Comparison of ENCODE assay signal across 8 cellular contexts in genomic region chr4:1337376-1337831, GRCh38. TPM values are rescaled to one million over a fixed set of nuclear protein-coding genes. Genes with fewer than 3 reads are reported as not detected.
A peak's percentile ranks its signal among the peaks of the same experiment; 100 is the strongest.
DNase-seq lines count a peak whose midpoint lies in the region; ATAC-seq and TF ChIP-seq lines count a peak whose summit lies in the region.

No MANE protein-coding gene starts in this region.

- no peak for TF ChIP-seq CTCF in type B pancreatic cell (conservative IDR thresholded peaks at IDR 0.05)

- H3K9me3 Mint-ChIP-seq in activated naive CD4-positive, alpha-beta T cell treated with anti-CD3 and anti-CD28 coated beads, Interleukin-2, amount 10 ng/mL, durations not matched to agents 7 days and 5 days = no peaks in the 10 kb centered on the region
- peaks cover 9% of the 10 kb centered on the region for H3K9me3 Mint-ChIP-seq in natural killer cell treated with Interleukin-12 subunit alpha and Interleukin-12 subunit beta and Interleukin-15 and Interleukin-18, amount 100 ng/mL, for 72 hours
- H3K9me3 Mint-ChIP-seq in type B pancreatic cell = no peaks in the 10 kb centered on the region

- CTCF ChIA-PET in activated naive CD4-positive, alpha-beta T cell treated with anti-CD3 and anti-CD28 coated beads, Interleukin-2, amount 10 ng/mL, durations not matched to agents 7 days and 5 days (lab: Charles Lee) = no interaction called here

- no peaks in the 10 kb centered on the region for H3K27me3 Mint-ChIP-seq in activated naive CD4-positive, alpha-beta T cell treated with anti-CD3 and anti-CD28 coated beads, Interleukin-2, amount 10 ng/mL, durations not matched to agents 7 days and 5 days
- H3K27me3 Mint-ChIP-seq in natural killer cell treated with Interleukin-12 subunit alpha and Interleukin-12 subunit beta and Interleukin-15 and Interleukin-18, amount 100 ng/mL, for 72 hours = no peaks in the 10 kb centered on the region
- H3K27me3 Mint-ChIP-seq in type B pancreatic cell = no peaks in the 10 kb centered on the region

- no peak overlapping the region for H3K4me3 Mint-ChIP-seq in activated naive CD4-positive, alpha-beta T cell treated with anti-CD3 and anti-CD28 coated beads, Interleukin-2, amount 10 ng/mL, durations not matched to agents 7 days and 5 days
- H3K4me3 Mint-ChIP-seq in natural killer cell treated with Interleukin-12 subunit alpha and Interleukin-12 subunit beta and Interleukin-15 and Interleukin-18, amount 100 ng/mL, for 72 hours = peak overlapping the region; percentile 39
- peak overlapping the region; percentile 28 for H3K4me3 Mint-ChIP-seq in type B pancreatic cell

- H3K4me1 Mint-ChIP-seq in activated naive CD4-positive, alpha-beta T cell treated with anti-CD3 and anti-CD28 coated beads, Interleukin-2, amount 10 ng/mL, durations not matched to agents 7 days and 5 days = peaks cover 19% of the 10 kb centered on the region
- peaks cover 19 to 26% of the 10 kb centered on the region in 2 donors for H3K4me1 Mint-ChIP-seq in natural killer cell treated with Interleukin-12 subunit alpha and Interleukin-12 subunit beta and Interleukin-15 and Interleukin-18, amount 100 ng/mL, for 72 hours (ENCODE audit: low read depth in 2 of 2)
- H3K4me1 Mint-ChIP-seq in type B pancreatic cell (ENCODE audit: unreplicated experiment) = no peaks in the 10 kb centered on the region

- DNase-seq in activated gamma-delta T cell treated with Interleukin-2 at 50 U/mL for 16 hours (peak; percentile 14), activated gamma-delta T cell (lab: John Stamatoyannopoulos, UW) (no peak), type B pancreatic cell (ENCODE audit: extremely low spot score, unreplicated experiment) (no peak), NCI-H345 treated with DMSO at 0.1 percent for 48 hours (lab: John Stamatoyannopoulos, UW; ENCODE audit: unreplicated experiment) (no peak), NCI-H1092 treated with DMSO at 0.1 percent for 48 hours (lab: John Stamatoyannopoulos, UW) (no peak)
- DNase-seq in activated naive CD4-positive, alpha-beta T cell treated with anti-CD3 and anti-CD28 coated beads, Interleukin-2, amount 10 ng/mL, durations not matched to agents 7 days and 5 days = peak; percentile 50
- DNase-seq in natural killer cell treated with Interleukin-12 subunit alpha and Interleukin-12 subunit beta and Interleukin-15 and Interleukin-18, amount 100 ng/mL, for 72 hours (ENCODE audit: low spot score) = no peak

- peak in 1 of 2 donors; percentile 79 for ATAC-seq in natural killer cell treated with Interleukin-12 subunit alpha and Interleukin-12 subunit beta and Interleukin-15 and Interleukin-18, amount 100 ng/mL, for 72 hours
- ATAC-seq in HG02938 (IDR thresholded peaks at IDR 0.05; ENCODE audit: unreplicated experiment) = no peak

- peak overlapping the region; percentile 85 for H3K27ac Mint-ChIP-seq in activated naive CD4-positive, alpha-beta T cell treated with anti-CD3 and anti-CD28 coated beads, Interleukin-2, amount 10 ng/mL, durations not matched to agents 7 days and 5 days
- H3K27ac Mint-ChIP-seq in natural killer cell treated with Interleukin-12 subunit alpha and Interleukin-12 subunit beta and Interleukin-15 and Interleukin-18, amount 100 ng/mL, for 72 hours = peak overlapping the region; percentile 77 to 93
- peak overlapping the region; percentile 94 for H3K27ac Mint-ChIP-seq in type B pancreatic cell

- peaks cover 56% of the 10 kb centered on the region for H3K36me3 Mint-ChIP-seq in activated naive CD4-positive, alpha-beta T cell treated with anti-CD3 and anti-CD28 coated beads, Interleukin-2, amount 10 ng/mL, durations not matched to agents 7 days and 5 days
- H3K36me3 Mint-ChIP-seq in natural killer cell treated with Interleukin-12 subunit alpha and Interleukin-12 subunit beta and Interleukin-15 and Interleukin-18, amount 100 ng/mL, for 72 hours = peaks cover 26% of the 10 kb centered on the region
- H3K36me3 Mint-ChIP-seq in type B pancreatic cell = peaks cover 45% of the 10 kb centered on the region

RNA-seq across cellular contexts. Expression of gene UVSSA, which starts 9.6 kb away (rescaled TPM):
- total RNA-seq in natural killer cell treated with Interleukin-12 subunit alpha and Interleukin-12 subunit beta and Interleukin-15 and Interleukin-18, amount 100 ng/mL, for 72 hours = 10 to 100 TPM; 19.6 to 25.1 TPM
- 30.5 and 32.4 TPM in 2 replicates for total RNA-seq in type B pancreatic cell (ENCODE audit: low replicate concordance)

RNA-seq across cellular contexts. Expression of gene MAEA, which starts 47.7 kb away (rescaled TPM):
- 10 to 100 TPM; 60.1 to 93.7 TPM for total RNA-seq in natural killer cell treated with Interleukin-12 subunit alpha and Interleukin-12 subunit beta and Interleukin-15 and Interleukin-18, amount 100 ng/mL, for 72 hours
- 81.5 and 98.7 TPM in 2 replicates for total RNA-seq in type B pancreatic cell (ENCODE audit: low replicate concordance)

Comparison
In these comparisons a context has a peak if more than half of its experiments do, and no peak if none do; other contexts are left out.
1. DNase-seq: peak in activated gamma-delta T cell treated with Interleukin-2 at 50 U/mL for 16 hours (single experiment) and activated naive CD4-positive, alpha-beta T cell treated with anti-CD3 and anti-CD28 coated beads, Interleukin-2, amount 10 ng/mL, durations not matched to agents 7 days and 5 days (single experiment); none in activated gamma-delta T cell (single experiment), natural killer cell treated with Interleukin-12 subunit alpha and Interleukin-12 subunit beta and Interleukin-15 and Interleukin-18, amount 100 ng/mL, for 72 hours (single experiment), type B pancreatic cell (single experiment), NCI-H345 treated with DMSO at 0.1 percent for 48 hours (single experiment) and NCI-H1092 treated with DMSO at 0.1 percent for 48 hours (single experiment).
2. Peak in every context shown above with its lines, with median percentiles within 50 percentile points of each other: H3K27ac Mint-ChIP-seq.